In the genomic region with DNA sequence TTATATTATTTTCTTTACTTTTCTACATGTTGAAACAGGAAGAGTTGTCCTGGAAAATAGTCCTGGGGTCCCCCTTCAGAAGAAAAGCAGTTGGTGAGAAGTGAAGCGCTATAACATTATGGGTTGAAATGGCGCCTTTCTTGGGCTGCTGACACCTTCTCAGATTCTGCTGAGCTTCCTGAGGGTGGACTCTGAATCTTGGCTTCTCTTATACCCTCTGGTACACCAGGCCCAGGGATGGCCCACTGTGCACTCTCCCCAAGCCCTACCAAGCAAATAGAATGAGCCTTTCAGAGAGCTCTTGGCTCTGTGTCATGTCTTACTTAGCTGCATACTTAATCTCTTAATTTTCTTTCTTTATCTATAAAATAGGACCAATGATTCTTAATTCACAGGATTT, we compare ENCODE assay signal across 21 cellular contexts. TPM values are rescaled to one million over a fixed set of nuclear protein-coding genes. Genes with fewer than 3 reads are reported as not detected.
"Had no signal": no experiment of that assay in that cellular context is flagged by ENCODE, and none has a peak within 500 bp of the region (broad histone marks: within the 10 kb centered on the region; RNA-seq: fewer than 3 reads in every experiment).

No MANE protein-coding gene starts in this region.

- H3K9me3 ChIP-seq: breast epithelium, left lung, prostate gland, transverse colon, uterus had no signal

- H3K36me3 ChIP-seq: breast epithelium, left lung, neural progenitor cell, prostate gland, transverse colon, uterus had no signal

- H3K27me3 ChIP-seq: breast epithelium, left lung, neural progenitor cell, transverse colon, uterus had no signal

- H3K9me3 Mint-ChIP-seq: stimulated activated naive CD8-positive, alpha-beta T cell treated with anti-CD3 and anti-CD28 coated beads, Interleukin-15, Interleukin-2, amounts not matched to agents 100 ng/mL and 50 ng/mL, for 24 hours had no signal

- DNase-seq: activated CD4-positive, alpha-beta T cell treated with anti-CD3 and anti-CD28 coated beads for 4 hours; activated gamma-delta T cell; erythroblast; foreskin melanocyte; glutamatergic neuron; hippocampal formation; kidney; left lung; right cardiac atrium; transverse colon; uterus had no signal

- ATAC-seq: left lung, right cardiac atrium, WTC11 had no signal

- H3K27me3 Mint-ChIP-seq: stimulated activated naive CD8-positive, alpha-beta T cell treated with anti-CD3 and anti-CD28 coated beads, Interleukin-15, Interleukin-2, amounts not matched to agents 100 ng/mL and 50 ng/mL, for 24 hours had no signal

- H3K4me1 ChIP-seq: breast epithelium, left lung, prostate gland, transverse colon, uterus had no signal

- H3K36me3 Mint-ChIP-seq: mesothelial cell of epicardium had no signal

- H3K4me3 Mint-ChIP-seq: mesothelial cell of epicardium, neural progenitor cell, WTC11 had no signal

- H3K27ac ChIP-seq: breast epithelium, coronary artery, left lung, neural progenitor cell, prostate gland, transverse colon, uterus had no signal

- H3K4me3 ChIP-seq: breast epithelium, coronary artery, left lung, neural progenitor cell, prostate gland, transverse colon, uterus had no signal

- H3K27ac Mint-ChIP-seq: mesothelial cell of epicardium, WTC11 had no signal

RNA-seq across cellular contexts. Expression of a gene that starts 42.3 kb away (rescaled TPM):
- total RNA-seq: astrocyte, lung microvascular endothelial cell, osteoblast had no signal
